22 cellular contexts compared by ENCODE assay signal in the genomic region with DNA sequence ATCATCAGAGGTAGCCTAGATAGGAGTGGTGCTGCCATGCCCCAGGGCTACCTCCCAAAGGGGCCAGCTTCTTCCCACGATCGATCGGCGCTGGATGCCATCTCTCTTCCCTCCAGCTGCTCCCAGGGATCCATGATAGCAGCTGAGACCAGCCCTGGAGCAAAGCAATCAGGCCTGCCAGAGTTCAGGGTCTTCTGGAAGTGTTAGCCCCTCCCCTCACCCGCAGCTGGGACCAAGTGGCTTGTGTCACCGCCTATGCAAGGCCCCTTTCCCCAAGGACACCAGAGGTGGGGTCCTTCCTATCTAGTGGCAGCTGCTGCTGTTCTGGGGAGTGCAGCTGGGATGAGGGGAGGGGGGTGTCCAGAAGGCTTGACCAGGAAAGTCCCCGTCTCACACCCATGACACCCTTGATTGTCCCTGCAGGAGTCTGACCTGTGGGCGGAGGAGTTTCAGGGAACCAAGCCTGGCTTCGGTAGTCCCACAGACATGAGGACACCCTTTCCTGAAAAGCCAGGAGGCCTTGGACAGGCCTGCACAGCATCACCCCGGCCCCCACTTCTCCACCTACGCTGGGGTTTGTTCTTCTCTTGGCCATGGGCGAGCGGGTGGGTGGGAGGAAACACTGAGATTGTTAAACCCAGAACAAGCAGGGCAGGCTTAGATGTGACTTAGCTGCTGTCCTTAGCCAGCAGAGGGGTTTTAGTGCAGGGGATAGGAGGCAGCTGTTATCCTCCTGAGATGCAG.
A peak's percentile ranks its signal among the peaks of the same experiment; 100 is the strongest.
DNase-seq lines count a peak whose midpoint lies in the region; ATAC-seq and TF ChIP-seq lines count a peak whose summit lies in the region.
"Had no signal": no experiment of that assay in that cellular context is flagged by ENCODE, and none has a peak within 500 bp of the region (broad histone marks: within the 10 kb centered on the region; RNA-seq: fewer than 3 reads in every experiment).

No MANE protein-coding gene starts in this region.

- H3K9me3 ChIP-seq in BLaER1 treated with 17β-estradiol and CSF1 and Interleukin-3, amounts not matched to agents 10 nM and 100 nM (replicated peaks in 1 of 11): no peaks in the 10 kb centered on the region
- H3K9me3 ChIP-seq in lower lobe of right lung: no peaks in the 10 kb centered on the region
- H3K9me3 ChIP-seq: esophagus squamous epithelium, upper lobe of left lung had no signal

- H3F3A ChIP-seq in GM23338 (replicated peaks; ENCODE audit: low read depth): peaks cover 7% of the 10 kb centered on the region

- H3K9ac ChIP-seq in BLaER1 treated with 17β-estradiol and CSF1 and Interleukin-3, amounts not matched to agents 10 nM and 100 nM: peak overlapping the region in 8 of 11 experiments; percentile 11 to 53 (median 22); a peak in 6 of 22 replicates

- H3K4me1 Mint-ChIP-seq in GM23338 (peaks cover 34% of the 10 kb centered on the region), nephron (peaks cover 58% of the 10 kb centered on the region)
- H3K4me1 Mint-ChIP-seq in activated naive CD8-positive, alpha-beta T cell treated with anti-CD3 and anti-CD28 coated beads, Interleukin-2, amount 50 U/mL, for 24 hours: peaks cover 18% of the 10 kb centered on the region

- H3K27me3 ChIP-seq in BLaER1 treated with 17β-estradiol and CSF1 and Interleukin-3, amounts not matched to agents 10 nM and 100 nM: no peaks in the 10 kb centered on the region
- H3K27me3 ChIP-seq in GM23338 (ENCODE audit: insufficient read depth) (no peaks in the 10 kb centered on the region), lower lobe of right lung (ENCODE audit: low read depth) (no peaks in the 10 kb centered on the region)
- H3K27me3 ChIP-seq: esophagus squamous epithelium, upper lobe of left lung had no signal

- H3K4me2 ChIP-seq in BLaER1 treated with 17β-estradiol and CSF1 and Interleukin-3, amounts not matched to agents 10 nM and 100 nM: peak overlapping the region; percentile 50 to 84 (median 68)
- H3K4me2 ChIP-seq in GM23338: no peak overlapping the region

- no peaks in the 10 kb centered on the region for H3K36me3 ChIP-seq in BLaER1 treated with 17β-estradiol and CSF1 and Interleukin-3, amounts not matched to agents 10 nM and 100 nM
- H3K36me3 ChIP-seq in GM23338 (ENCODE audit: insufficient read depth): no peaks in the 10 kb centered on the region
- no peaks in the 10 kb centered on the region for H3K36me3 ChIP-seq in lower lobe of right lung
- H3K36me3 ChIP-seq: esophagus squamous epithelium, upper lobe of left lung had no signal

- no peak overlapping the region for H3K27ac Mint-ChIP-seq in GM23338
- peak overlapping the region; percentile 18 for H3K27ac Mint-ChIP-seq in activated naive CD8-positive, alpha-beta T cell treated with anti-CD3 and anti-CD28 coated beads, Interleukin-2, amount 50 U/mL, for 24 hours
- peak overlapping the region; percentile 93 to 99 (median 98) for H3K27ac Mint-ChIP-seq in nephron
- H3K27ac Mint-ChIP-seq: nephron progenitor cell, progenitor cell of endocrine pancreas had no signal

- TF ChIP-seq CTCF in GM23338 (conservative IDR thresholded peaks at IDR 0.05; ENCODE audit: low read depth in 2 of 2) (no peak), nephron (IDR thresholded peaks at IDR 0.05; ENCODE audit: unreplicated experiment in 3 of 3) (no peak), lower lobe of right lung (IDR thresholded peaks at IDR 0.05) (no peak)

- peak overlapping the region in 4 of 11 experiments; percentile 19 to 48 (median 32); a peak in 5 of 22 replicates for H3K27ac ChIP-seq in BLaER1 treated with 17β-estradiol and CSF1 and Interleukin-3, amounts not matched to agents 10 nM and 100 nM
- no peak overlapping the region for H3K27ac ChIP-seq in GM23338 (ENCODE audit: low read depth)
- no peak overlapping the region for H3K27ac ChIP-seq in lower lobe of right lung
- H3K27ac ChIP-seq: esophagus squamous epithelium, upper lobe of left lung had no signal

- H3K9me2 ChIP-seq in GM23338 (ENCODE audit: insufficient read depth): no peaks in the 10 kb centered on the region

- H2AFZ ChIP-seq in GM23338: no peak overlapping the region

- no peaks in the 10 kb centered on the region for H3K79me2 ChIP-seq in GM23338 (replicated peaks; ENCODE audit: insufficient read depth)

- H3K4me1 ChIP-seq in BLaER1 treated with 17β-estradiol and CSF1 and Interleukin-3, amounts not matched to agents 10 nM and 100 nM: peaks cover 23 to 62% (median 37%) of the 10 kb centered on the region in 10 experiments
- peaks cover 24% of the 10 kb centered on the region for H3K4me1 ChIP-seq in GM23338 (ENCODE audit: insufficient read depth)
- H3K4me1 ChIP-seq in lower lobe of right lung: peaks cover 6% of the 10 kb centered on the region

- DNase-seq in GM23338 (ENCODE audit: low spot score) (no peak), HT-29 (ENCODE audit: low spot score) (no peak), NCI-H1092 (lab: John Stamatoyannopoulos, UW) (no peak), lower lobe of right lung (no peak)
- DNase-seq in activated naive CD8-positive, alpha-beta T cell treated with anti-CD3 and anti-CD28 coated beads, Interleukin-2, amount 50 U/mL, for 24 hours: no peak
- DNase-seq: activated CD8-positive, alpha-beta memory T cell treated with anti-CD3 and anti-CD28 coated beads, Interleukin-2, amount 50 U/mL, for 4 hours; activated gamma-delta T cell treated with Interleukin-2 at 50 U/mL for 16 hours; cerebellar nuclear complex; effector CD8-positive, alpha-beta T cell; esophagus squamous epithelium; kidney glomerular epithelial cell; NCI-H1417; NCI-H2107; nephron progenitor cell; RPMI8226; stimulated activated CD4-positive, alpha-beta T cell treated with anti-CD3 and anti-CD28 coated beads, Interleukin-4, amount 100 ng/mL, for 4 hours; T1000; upper lobe of left lung had no signal

- no peaks in the 10 kb centered on the region for H4K20me1 ChIP-seq in BLaER1 treated with 17β-estradiol and CSF1 and Interleukin-3, amounts not matched to agents 10 nM and 100 nM
- no peaks in the 10 kb centered on the region for H4K20me1 ChIP-seq in GM23338 (replicated peaks; ENCODE audit: insufficient read depth)

- H3K36me3 Mint-ChIP-seq in GM23338 (ENCODE audit: low read depth): no peaks in the 10 kb centered on the region
- no peaks in the 10 kb centered on the region for H3K36me3 Mint-ChIP-seq in activated naive CD8-positive, alpha-beta T cell treated with anti-CD3 and anti-CD28 coated beads, Interleukin-2, amount 50 U/mL, for 24 hours (ENCODE audit: low read depth)
- H3K36me3 Mint-ChIP-seq in nephron (ENCODE audit: low read depth): no peaks in the 10 kb centered on the region

- H3K4me3 ChIP-seq in BLaER1 treated with 17β-estradiol and CSF1 and Interleukin-3, amounts not matched to agents 10 nM and 100 nM: no peak overlapping the region
- H3K4me3 ChIP-seq in GM23338 (no peak overlapping the region), lower lobe of right lung (no peak overlapping the region)
- H3K4me3 ChIP-seq: esophagus squamous epithelium, upper lobe of left lung had no signal

- ATAC-seq in GM23338 (peak; percentile 10; the same call in 2 of the 3 replicates), lower lobe of right lung (no peak)
- no peak for ATAC-seq in activated naive CD8-positive, alpha-beta T cell treated with anti-CD3 and anti-CD28 coated beads, Interleukin-2, amount 50 U/mL, for 24 hours
- ATAC-seq: HCT116 had no signal

- no peak overlapping the region for H3K4me3 Mint-ChIP-seq in GM23338
- H3K4me3 Mint-ChIP-seq in activated naive CD8-positive, alpha-beta T cell treated with anti-CD3 and anti-CD28 coated beads, Interleukin-2, amount 50 U/mL, for 24 hours: no peak overlapping the region
- peak overlapping the region in 1 of 3 experiments; percentile 54 for H3K4me3 Mint-ChIP-seq in nephron
- H3K4me3 Mint-ChIP-seq: nephron progenitor cell had no signal

- H3K27me3 Mint-ChIP-seq in GM23338 (ENCODE audit: insufficient read depth, low read depth, poor library complexity) (peaks cover 15% of the 10 kb centered on the region), nephron (ENCODE audit: low read depth) (no peaks in the 10 kb centered on the region)
- H3K27me3 Mint-ChIP-seq in activated naive CD8-positive, alpha-beta T cell treated with anti-CD3 and anti-CD28 coated beads, Interleukin-2, amount 50 U/mL, for 24 hours: no peaks in the 10 kb centered on the region
- H3K27me3 Mint-ChIP-seq: progenitor cell of endocrine pancreas had no signal

- intact Hi-C loops in lower lobe of right lung (cut with DNase I): no loop called here

- no peaks in the 10 kb centered on the region for H3K9me3 Mint-ChIP-seq in GM23338
- no peaks in the 10 kb centered on the region for H3K9me3 Mint-ChIP-seq in activated naive CD8-positive, alpha-beta T cell treated with anti-CD3 and anti-CD28 coated beads, Interleukin-2, amount 50 U/mL, for 24 hours
- no peaks in the 10 kb centered on the region for H3K9me3 Mint-ChIP-seq in nephron
- H3K9me3 Mint-ChIP-seq: nephron progenitor cell had no signal

TF ChIP-seq in GM23338, 12 proteins besides CTCF, POLR2A, EP300 and RAD21:
- no peak for TF ChIP-seq NANOG (IDR thresholded peaks at IDR 0.05; ENCODE audit: borderline replicate concordance)
- no peak for TF ChIP-seq CREB1 (CRISPR knock-in tag; IDR thresholded peaks at IDR 0.05; ENCODE audit: low read depth)
- no peak for TF ChIP-seq POLR2AphosphoS5 (IDR thresholded peaks at IDR 0.05; ENCODE audit: low read depth)
- TF ChIP-seq EZH2phosphoT487 (IDR thresholded peaks at IDR 0.05; ENCODE audit: unreplicated experiment): no peak
